8 cellular contexts compared by ENCODE assay signal in the genomic region with DNA sequence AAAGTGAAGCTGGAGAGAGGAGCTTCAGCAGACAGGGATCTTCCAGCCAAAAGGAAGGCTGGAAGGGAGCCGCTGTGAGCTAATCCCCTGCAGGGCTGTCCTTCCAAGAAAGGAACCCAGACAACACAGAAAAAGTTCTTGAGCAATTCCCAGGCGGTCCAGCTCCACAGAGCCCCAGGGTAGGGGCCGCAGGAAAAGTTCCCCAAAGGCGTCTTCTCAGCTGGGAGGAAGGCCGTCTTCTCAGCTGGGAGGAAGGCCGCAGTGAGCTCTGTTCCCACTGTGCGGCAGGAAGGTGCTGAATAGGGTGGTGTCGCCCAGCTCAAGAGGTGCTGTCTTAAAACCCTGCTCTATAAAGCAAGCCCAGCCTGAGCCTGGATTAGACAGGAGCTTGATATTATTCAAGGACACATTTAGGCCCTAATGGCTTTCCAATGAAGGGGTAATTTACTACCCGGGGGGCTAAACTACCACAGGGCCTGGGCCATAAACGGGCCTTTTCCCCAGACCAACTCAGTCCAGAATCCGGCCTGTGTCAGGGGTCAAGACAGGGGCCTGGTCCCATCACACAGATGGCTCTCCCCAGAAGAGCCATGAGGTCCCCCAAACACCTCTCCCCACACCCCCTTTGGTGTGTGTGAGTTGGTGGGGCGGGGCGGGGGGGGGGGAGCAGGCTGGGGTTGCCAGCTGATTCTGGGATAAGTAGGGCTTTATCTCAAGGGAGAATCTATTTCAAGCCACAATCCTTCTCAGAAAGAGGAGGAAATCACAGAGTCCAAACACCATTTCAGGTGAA.
DNase-seq lines count a peak whose midpoint lies in the region; ATAC-seq and TF ChIP-seq lines count a peak whose summit lies in the region.

No MANE protein-coding gene starts in this region.

- intact Hi-C loops in body of pancreas (cut with DNase I): no loop called here
- intact Hi-C loops in left colon (cut with DNase I, micrococcal nuclease): loop anchor here in 1 of 2 donors (10.0 kb wide), 1 partner anchor 127 kb away; a partner anchor contains a TSS

- H3K27me3 ChIP-seq in body of pancreas (no peaks in the 10 kb centered on the region), stomach smooth muscle (ENCODE audit: control insufficient read depth in 1 of 2, insufficient read depth in 2 of 2, low read length in 2 of 2) (no peaks in the 10 kb centered on the region)

- H3K4me3 ChIP-seq in body of pancreas (no peak overlapping the region), stomach smooth muscle (ENCODE audit: low read length in 2 of 2) (peak overlapping the region; percentile 62 to 79)

- peak overlapping the region; percentile 73 to 94 (median 86) for H3K27ac ChIP-seq in body of pancreas
- peak overlapping the region; percentile 56 for H3K27ac ChIP-seq in stomach smooth muscle (ENCODE audit: low read length)

- no peaks in the 10 kb centered on the region for H3K9me3 ChIP-seq in body of pancreas
- no peaks in the 10 kb centered on the region for H3K9me3 ChIP-seq in stomach smooth muscle (ENCODE audit: control insufficient read depth in 2 of 2, low read length in 2 of 2)

- ATAC-seq in body of pancreas (no peak), left colon (peak; percentile 9), GM18907 (IDR thresholded peaks at IDR 0.05; ENCODE audit: unreplicated experiment) (no peak), GM18517 (IDR thresholded peaks at IDR 0.05; ENCODE audit: unreplicated experiment) (no peak)

- H3K9ac ChIP-seq in stomach smooth muscle (ENCODE audit: low read length in 2 of 2): peak overlapping the region; percentile 62 to 66

- H3K4me1 ChIP-seq in body of pancreas (peaks cover 69% of the 10 kb centered on the region), stomach smooth muscle (ENCODE audit: control insufficient read depth, insufficient read depth, low read length) (peaks cover 61% of the 10 kb centered on the region)

- TF ChIP-seq POLR2A in body of pancreas (IDR thresholded peaks at IDR 0.05): no peak

- 18 to 43% methylated on average over 1 to 13 of the region's 13 CpGs for WGBS in body of pancreas, 2 donors

- no peaks in the 10 kb centered on the region for H3K36me3 ChIP-seq in body of pancreas (replicated peaks in 1 of 2; ENCODE audit: insufficient read depth in 1 of 2, low read depth in 2 of 2)
- H3K36me3 ChIP-seq in stomach smooth muscle (ENCODE audit: control insufficient read depth in 2 of 2, insufficient read depth in 2 of 2, low read length in 2 of 2): no peaks in the 10 kb centered on the region

- no peak for TF ChIP-seq CTCF in body of pancreas (IDR thresholded peaks at IDR 0.05)

- peak; percentile 56 for DNase-seq in NCI-H2227 (lab: John Stamatoyannopoulos, UW; ENCODE audit: unreplicated experiment)
- DNase-seq in NCI-H2227 treated with DMSO at 0.1 percent for 48 hours (lab: John Stamatoyannopoulos, UW): no peak
- DNase-seq in body of pancreas: peak in 2 of 4 donors; percentile 30 to 31
- DNase-seq in left colon: peak; percentile 48 to 61
- DNase-seq in germinal center (ENCODE audit: low spot score): no peak

Comparison
In these comparisons a context has a peak if more than half of its experiments do, and no peak if none do; other contexts are left out.
1. DNase-seq: peak in NCI-H2227 (single experiment) and left colon (2 of 2); none in NCI-H2227 treated with DMSO at 0.1 percent for 48 hours (single experiment) and germinal center (single experiment).
2. H3K4me3 ChIP-seq: peak in stomach smooth muscle (2 of 2); none in body of pancreas (0 of 2).